ENCODE assay signal across 21 cellular contexts in the genomic region with DNA sequence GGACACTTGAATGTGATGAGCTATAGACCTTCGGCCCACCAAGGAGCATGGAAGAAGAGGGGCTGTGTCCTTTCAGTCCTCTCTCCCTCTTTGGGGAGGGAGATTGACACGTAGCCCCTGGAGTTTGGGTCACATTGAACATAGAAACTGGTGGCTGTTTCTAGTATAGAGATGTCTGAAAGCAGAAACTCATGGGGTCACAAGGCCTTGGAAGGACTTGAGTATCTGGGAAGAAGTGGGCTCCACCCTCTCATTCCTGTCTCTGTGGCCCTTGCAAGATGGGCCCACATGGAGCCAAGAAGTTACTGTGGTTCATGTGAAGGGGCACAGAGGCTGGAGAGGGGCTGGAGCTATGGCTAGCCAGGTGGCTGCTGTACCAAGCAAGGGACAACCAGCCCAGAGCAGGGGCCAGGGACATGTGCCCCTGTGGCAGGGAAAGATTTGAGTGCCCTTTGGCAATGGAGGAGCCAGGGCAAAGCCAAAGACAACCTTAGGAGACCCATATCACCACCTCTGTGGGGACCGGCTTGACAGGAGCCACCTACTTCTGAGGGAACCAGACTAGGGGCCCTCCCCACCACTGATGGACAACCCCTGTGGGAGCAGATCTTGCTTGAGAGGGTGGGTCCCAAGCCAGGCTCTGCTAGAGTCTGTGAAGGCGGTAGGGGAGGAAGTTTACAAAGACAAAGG. TPM values are rescaled to one million over a fixed set of nuclear protein-coding genes. Genes with fewer than 3 reads are reported as not detected.
A peak's percentile ranks its signal among the peaks of the same experiment; 100 is the strongest.
DNase-seq lines count a peak whose midpoint lies in the region; ATAC-seq and TF ChIP-seq lines count a peak whose summit lies in the region.
"Had no signal": no experiment of that assay in that cellular context is flagged by ENCODE, and none has a peak within 500 bp of the region (broad histone marks: within the 10 kb centered on the region; RNA-seq: fewer than 3 reads in every experiment).

No MANE protein-coding gene starts in this region.

- H3K27me3 Mint-ChIP-seq in activated T-cell treated with anti-CD3 and anti-CD28 coated beads, Interleukin-2, amount 50 U/mL, for 24 hours: no peaks in the 10 kb centered on the region
- no peaks in the 10 kb centered on the region for H3K27me3 Mint-ChIP-seq in activated T-cell treated with anti-CD3 and anti-CD28 coated beads, Interleukin-2, amount 50 U/mL, for 4 hours (ENCODE audit: low read depth)
- H3K27me3 Mint-ChIP-seq in neural progenitor cell (ENCODE audit: insufficient read depth, low read depth): peaks cover 7% of the 10 kb centered on the region

- no peak overlapping the region for H3K27ac Mint-ChIP-seq in activated T-cell treated with anti-CD3 and anti-CD28 coated beads, Interleukin-2, amount 50 U/mL, for 24 hours
- peak overlapping the region; percentile 57 for H3K27ac Mint-ChIP-seq in neural progenitor cell
- H3K27ac Mint-ChIP-seq: activated CD4-positive, alpha-beta T cell treated with anti-CD3 and anti-CD28 coated beads for 36 hours; stimulated activated effector memory CD8-positive, alpha-beta T cell treated with anti-CD3 and anti-CD28 coated beads, Interleukin-12 subunit alpha, Interleukin-12 subunit beta, amount 100 ng/mL, for 72 hours had no signal

- H3K27ac ChIP-seq in neural progenitor cell: no peak overlapping the region
- H3K27ac ChIP-seq in tibial artery: peak overlapping the region; percentile 77 to 82

- no peak for TF ChIP-seq CTCF in neural progenitor cell (IDR thresholded peaks at IDR 0.05)
- TF ChIP-seq CTCF in tibial artery (IDR thresholded peaks at IDR 0.05): no peak
- TF ChIP-seq CTCF in omental fat pad (IDR thresholded peaks at IDR 0.05): no peak

- H3K4me1 ChIP-seq in neural progenitor cell: peaks cover 14% of the 10 kb centered on the region
- peaks cover 0 to 65% (median 51%) of the 10 kb centered on the region in 4 donors for H3K4me1 ChIP-seq in tibial artery

- intact Hi-C loops in tibial artery (cut with DNase I; ENCODE audit: low total_unique reads): no loop called here

- no peaks in the 10 kb centered on the region for H3K4me1 Mint-ChIP-seq in activated T-cell treated with anti-CD3 and anti-CD28 coated beads, Interleukin-2, amount 50 U/mL, for 24 hours (ENCODE audit: low read depth)
- no peaks in the 10 kb centered on the region for H3K4me1 Mint-ChIP-seq in activated T-cell treated with anti-CD3 and anti-CD28 coated beads, Interleukin-2, amount 50 U/mL, for 4 hours (ENCODE audit: low read depth)
- H3K4me1 Mint-ChIP-seq in neural progenitor cell: peaks cover 37% of the 10 kb centered on the region
- H3K4me1 Mint-ChIP-seq: activated CD4-positive, alpha-beta T cell treated with anti-CD3 and anti-CD28 coated beads for 36 hours; stimulated activated effector memory CD8-positive, alpha-beta T cell treated with anti-CD3 and anti-CD28 coated beads, Interleukin-12 subunit alpha, Interleukin-12 subunit beta, amount 100 ng/mL, for 72 hours had no signal

- H3F3A ChIP-seq in neural progenitor cell (ENCODE audit: low read depth): no peaks in the 10 kb centered on the region

- H3K36me3 ChIP-seq in neural progenitor cell (no peaks in the 10 kb centered on the region), tibial artery (no peaks in the 10 kb centered on the region)
- H3K36me3 ChIP-seq: upper lobe of left lung had no signal

- no peak for ATAC-seq in activated T-cell treated with anti-CD3 and anti-CD28 coated beads, Interleukin-2, amount 50 U/mL, for 4 hours
- ATAC-seq in omental fat pad (ENCODE audit: low FRiP score): no peak
- ATAC-seq in HG02885 (IDR thresholded peaks at IDR 0.05; ENCODE audit: poor library complexity, unreplicated experiment): no peak
- ATAC-seq: activated CD4-positive, alpha-beta T cell treated with anti-CD3 and anti-CD28 coated beads for 36 hours; stimulated activated effector memory CD8-positive, alpha-beta T cell treated with anti-CD3 and anti-CD28 coated beads, Interleukin-12 subunit alpha, Interleukin-12 subunit beta, amount 100 ng/mL, for 72 hours had no signal

- H3K9me3 Mint-ChIP-seq in activated T-cell treated with anti-CD3 and anti-CD28 coated beads, Interleukin-2, amount 50 U/mL, for 24 hours: no peaks in the 10 kb centered on the region
- H3K9me3 Mint-ChIP-seq in activated T-cell treated with anti-CD3 and anti-CD28 coated beads, Interleukin-2, amount 50 U/mL, for 4 hours: no peaks in the 10 kb centered on the region
- no peaks in the 10 kb centered on the region for H3K9me3 Mint-ChIP-seq in neural progenitor cell
- H3K9me3 Mint-ChIP-seq: nephron progenitor cell; stimulated activated effector memory CD8-positive, alpha-beta T cell treated with anti-CD3 and anti-CD28 coated beads, Interleukin-12 subunit alpha, Interleukin-12 subunit beta, amount 100 ng/mL, for 72 hours had no signal

- no peaks in the 10 kb centered on the region for H4K20me1 ChIP-seq in neural progenitor cell (ENCODE audit: low read depth)

- H3K36me3 Mint-ChIP-seq in activated T-cell treated with anti-CD3 and anti-CD28 coated beads, Interleukin-2, amount 50 U/mL, for 24 hours (ENCODE audit: low read depth): no peaks in the 10 kb centered on the region
- H3K36me3 Mint-ChIP-seq in activated T-cell treated with anti-CD3 and anti-CD28 coated beads, Interleukin-2, amount 50 U/mL, for 4 hours (ENCODE audit: insufficient read depth): no peaks in the 10 kb centered on the region
- H3K36me3 Mint-ChIP-seq in neural progenitor cell: no peaks in the 10 kb centered on the region
- H3K36me3 Mint-ChIP-seq: stimulated activated effector memory CD8-positive, alpha-beta T cell treated with anti-CD3 and anti-CD28 coated beads, Interleukin-12 subunit alpha, Interleukin-12 subunit beta, amount 100 ng/mL, for 72 hours had no signal

- H3K79me2 ChIP-seq in neural progenitor cell (ENCODE audit: low read depth): no peaks in the 10 kb centered on the region

- H3K4me3 ChIP-seq in neural progenitor cell (no peak overlapping the region), tibial artery (no peak overlapping the region)
- H3K4me3 ChIP-seq: hepatocyte, upper lobe of left lung had no signal

- H3K9me3 ChIP-seq in neural progenitor cell (ENCODE audit: low read depth) (no peaks in the 10 kb centered on the region), tibial artery (no peaks in the 10 kb centered on the region)
- H3K9me3 ChIP-seq: upper lobe of left lung had no signal

- H3K27me3 ChIP-seq in neural progenitor cell (no peaks in the 10 kb centered on the region), tibial artery (no peaks in the 10 kb centered on the region)
- H3K27me3 ChIP-seq: hepatocyte, upper lobe of left lung had no signal

- H3K9ac ChIP-seq in neural progenitor cell: no peak overlapping the region

- DNase-seq in activated T-cell treated with anti-CD3 and anti-CD28 coated beads, Interleukin-2, amount 50 U/mL, for 24 hours: peak; percentile 19
- no peak for DNase-seq in activated T-cell treated with anti-CD3 and anti-CD28 coated beads, Interleukin-2, amount 50 U/mL, for 4 hours
- peak; percentile 39 for DNase-seq in ecto neural progenitor cell (ENCODE audit: low spot score)
- no peak for DNase-seq in neural progenitor cell (ENCODE audit: low spot score)
- no peak for DNase-seq in tibial artery
- DNase-seq in omental fat pad (ENCODE audit: low spot score): no peak
- DNase-seq in stimulated activated CD4-positive, alpha-beta T cell treated with anti-CD3 and anti-CD28 coated beads, Interleukin-15, amount 100 ng/mL, for 24 hours: no peak
- DNase-seq: 8988T; activated CD4-positive, alpha-beta T cell treated with anti-CD3 and anti-CD28 coated beads for 36 hours; activated naive CD4-positive, alpha-beta T cell; amniotic stem cell; cerebellar nuclear complex; EL; NCI-H1105; NCI-H524 treated with DMSO at 0.1 percent for 48 hours; nephron progenitor cell; SW 1271; upper lobe of left lung had no signal

- H3K4me2 ChIP-seq in neural progenitor cell: no peak overlapping the region
- H3K4me2 ChIP-seq: hepatocyte had no signal

- H3K4me3 Mint-ChIP-seq in activated T-cell treated with anti-CD3 and anti-CD28 coated beads, Interleukin-2, amount 50 U/mL, for 24 hours: no peak overlapping the region
- no peak overlapping the region for H3K4me3 Mint-ChIP-seq in activated T-cell treated with anti-CD3 and anti-CD28 coated beads, Interleukin-2, amount 50 U/mL, for 4 hours
- no peak overlapping the region for H3K4me3 Mint-ChIP-seq in neural progenitor cell
- H3K4me3 Mint-ChIP-seq: activated CD4-positive, alpha-beta T cell treated with anti-CD3 and anti-CD28 coated beads for 36 hours; nephron progenitor cell; stimulated activated effector memory CD8-positive, alpha-beta T cell treated with anti-CD3 and anti-CD28 coated beads, Interleukin-12 subunit alpha, Interleukin-12 subunit beta, amount 100 ng/mL, for 72 hours had no signal

- no peak overlapping the region for H2AFZ ChIP-seq in neural progenitor cell (replicated peaks)
- H2AFZ ChIP-seq: hepatocyte had no signal

RNA-seq across cellular contexts. Expression of a gene that starts 12.8 kb away (rescaled TPM):
- total RNA-seq in activated T-cell treated with anti-CD3 and anti-CD28 coated beads, Interleukin-2, amount 50 U/mL, for 4 hours: under 1 TPM in 1 of 3 donors, not detected in 2; 0.05 TPM
- total RNA-seq in neural progenitor cell (ENCODE audit: low replicate concordance) (7.6 and 9.4 TPM in 2 replicates), omental fat pad (100 to 1,000 TPM in 2 of 4 donors, 10 to 100 TPM in 2; 68.3 to 177 (median 112) TPM)
- total RNA-seq: activated CD4-positive, alpha-beta T cell treated with anti-CD3 and anti-CD28 coated beads for 36 hours had no signal

Comparison
In these comparisons a context has a peak if more than half of its experiments do, and no peak if none do; other contexts are left out.
1. DNase-seq: peak in activated T-cell treated with anti-CD3 and anti-CD28 coated beads, Interleukin-2, amount 50 U/mL, for 24 hours (single experiment) and ecto neural progenitor cell (single experiment); none in activated T-cell treated with anti-CD3 and anti-CD28 coated beads, Interleukin-2, amount 50 U/mL, for 4 hours (single experiment), neural progenitor cell (single experiment), tibial artery (0 of 2), omental fat pad (single experiment) and stimulated activated CD4-positive, alpha-beta T cell treated with anti-CD3 and anti-CD28 coated beads, Interleukin-15, amount 100 ng/mL, for 24 hours (single experiment).